Comparison of ENCODE assay signal across 9 cellular contexts in genomic region chr3:69999191-70000027, GRCh38. TPM values are rescaled to one million over a fixed set of nuclear protein-coding genes. Genes with fewer than 3 reads are reported as not detected.
DNase-seq lines count a peak whose midpoint lies in the region; ATAC-seq, FAIRE-seq and TF ChIP-seq lines count a peak whose summit lies in the region.
"Had no signal": no experiment of that assay in that cellular context is flagged by ENCODE, and none has a peak within 500 bp of the region (broad histone marks: within the 10 kb centered on the region; RNA-seq: fewer than 3 reads in every experiment).

Gene SAMMSON, plus strand, starts transcription at chr3:69999733.

- no peak within 1 kb of the TSS for H2BK120ac ChIP-seq in H1 (replicated peaks; ENCODE audit: low read depth, low read length)

- H3K36me3 ChIP-seq in Caco-2 (ENCODE audit: control insufficient read depth, insufficient read depth, low read length) = no peaks in the 10 kb centered on the region
- H3K36me3 ChIP-seq in H1 (ENCODE audit: control insufficient read depth in 2 of 4, insufficient read depth in 4 of 4, low read length in 3 of 4) = no peaks in the 10 kb centered on the region

- peak within 1 kb of the TSS; percentile 31 for H3K4me3 Mint-ChIP-seq in Caco-2 (ENCODE audit: unreplicated experiment)

- no peaks in the 10 kb centered on the region for H3K36me3 Mint-ChIP-seq in Caco-2 (ENCODE audit: insufficient read depth, unreplicated experiment)

- H3K9me3 Mint-ChIP-seq in Caco-2 (ENCODE audit: unreplicated experiment) = no peaks in the 10 kb centered on the region

- H2BK20ac ChIP-seq in H1 (ENCODE audit: low read length) = no peak within 1 kb of the TSS

- no peak for ATAC-seq in GM19455 (IDR thresholded peaks at IDR 0.05; ENCODE audit: unreplicated experiment)

- H2BK5ac ChIP-seq in H1 (ENCODE audit: low read depth, low read length) = no peak within 1 kb of the TSS

- H4K91ac ChIP-seq in H1 (replicated peaks; ENCODE audit: insufficient read length, low read length) = no peak within 1 kb of the TSS

- H2AK5ac ChIP-seq in H1 (ENCODE audit: low read depth, low read length) = no peak within 1 kb of the TSS

- TF ChIP-seq RAD21 in H1 (IDR thresholded peaks at IDR 0.05 in 1 of 2, conservative IDR thresholded peaks at IDR 0.05 in 1 of 2; ENCODE audit: low read depth in 2 of 2, low read length in 2 of 2) = no peak

- no peak within 1 kb of the TSS for H3K27ac Mint-ChIP-seq in Caco-2 (ENCODE audit: unreplicated experiment)

- 0 out of 2 replicates have a peak within 1 kb of the TSS, but pooled peaks have one; percentile 6 for H2AFZ ChIP-seq in H1 (ENCODE audit: low read length)

- no peaks in the 10 kb centered on the region for H3K79me1 ChIP-seq in H1 (ENCODE audit: low read depth, low read length)

- H4K8ac ChIP-seq in H1 (ENCODE audit: extremely low read depth, insufficient read depth, low read length) = no peak within 1 kb of the TSS; the same call in 1 of the 2 replicates

- H3K4me3 ChIP-seq in Caco-2 (ENCODE audit: low read depth, low read length) = no peak within 1 kb of the TSS
- no peak within 1 kb of the TSS for H3K4me3 ChIP-seq in H1 (ENCODE audit: extremely low read depth in 1 of 4, insufficient read depth in 2 of 4, low read depth in 3 of 4, low read length in 4 of 4)

- H3K4me1 Mint-ChIP-seq in Caco-2 (ENCODE audit: low read depth, unreplicated experiment) = no peaks in the 10 kb centered on the region

- H3K23ac ChIP-seq in H1 (ENCODE audit: insufficient read length) = no peak within 1 kb of the TSS

- no peak within 1 kb of the TSS for H3K27ac ChIP-seq in H1 (ENCODE audit: low read depth, low read length)

- TF ChIP-seq EP300 in H1 (IDR thresholded peaks at IDR 0.05; ENCODE audit: borderline replicate concordance in 1 of 2, low read depth in 2 of 2, low read length in 2 of 2) = no peak

- H3K14ac ChIP-seq in H1 (ENCODE audit: insufficient read length) = no peak within 1 kb of the TSS

- H3K4me2 ChIP-seq in H1 (ENCODE audit: insufficient read depth in 1 of 2, low read depth in 2 of 2, low read length in 2 of 2) = no peak within 1 kb of the TSS

- H3K4me1 ChIP-seq in Caco-2 (no peaks in the 10 kb centered on the region), H1 (replicated peaks in 1 of 4; ENCODE audit: control insufficient read depth in 3 of 4, insufficient read depth in 4 of 4, low read length in 3 of 4) (peaks cover 0 to 3% (median 0%) of the 10 kb centered on the region in 4 experiments; a peak in 1 of 7 replicates)

- CTCF ChIA-PET in Caco-2 (lab: Charles Lee) = no interaction called here
- CTCF ChIA-PET in H1 (lab: Charles Lee; ENCODE audit: partially characterized antibody) = interaction anchor here (0.6 kb wide), 1 partner anchor 91 kb away, joined by 3 read pairs; no protein-coding TSS in a partner anchor

- H3K23me2 ChIP-seq in H1 (ENCODE audit: low read depth, low read length) = no peaks in the 10 kb centered on the region

- H2BK15ac ChIP-seq in H1 (ENCODE audit: low read length) = no peak within 1 kb of the TSS

- H3K79me2 ChIP-seq in H1 (ENCODE audit: control insufficient read depth in 1 of 2, insufficient read depth in 2 of 2, low read length in 2 of 2) = no peaks in the 10 kb centered on the region

- H3K27me3 Mint-ChIP-seq in Caco-2 (ENCODE audit: insufficient read depth, unreplicated experiment) = peaks cover 12% of the 10 kb centered on the region

- TF ChIP-seq CTCF in Caco-2 (IDR thresholded peaks at IDR 0.05; ENCODE audit: insufficient read depth in 1 of 2, low read depth in 1 of 2, low read length in 1 of 2, severe bottlenecking in 1 of 2, unreplicated experiment in 1 of 2) (no peak), H1 (IDR thresholded peaks at IDR 0.05; ENCODE audit: control extremely low read depth in 1 of 3, insufficient read depth in 1 of 3, low read depth in 1 of 3, low read length in 3 of 3) (no peak)

- TF ChIP-seq POLR2A in H1 (IDR thresholded peaks at IDR 0.05; ENCODE audit: control extremely low read depth in 1 of 2, low read depth in 2 of 2, low read length in 2 of 2) (no peak), GM12892 (IDR thresholded peaks at IDR 0.05; ENCODE audit: low read depth, low read length) (no peak)

- H3K27me3 ChIP-seq in Caco-2 (replicated peaks; ENCODE audit: control insufficient read depth, insufficient read depth, low read length) (no peaks in the 10 kb centered on the region), H1 (replicated peaks in 1 of 4; ENCODE audit: control insufficient read depth in 3 of 4, extremely low read depth in 1 of 4, insufficient read depth in 3 of 4, low read length in 3 of 4) (no peaks in the 10 kb centered on the region)

- intact Hi-C loops in Caco-2 (cut with micrococcal nuclease; ENCODE audit: unreplicated experiment) = no loop called here

- DNase-seq in Caco-2 (no peak), NOMO-1 (lab: John Stamatoyannopoulos, UW; ENCODE audit: unreplicated experiment in 2 of 2) (peak; percentile 86 to 94), H1 (ENCODE audit: low read depth in 1 of 2, low spot score in 2 of 2) (peak in 1 of 2 experiments; percentile 55), non-pigmented ciliary epithelial cell (ENCODE audit: low read depth) (peak; percentile 23), GM12892 (ENCODE audit: insufficient read length) (no peak), HUDEP-2 (lab: John Stamatoyannopoulos, UW; ENCODE audit: unreplicated experiment in 76 of 76) (no peak)
- DNase-seq in activated CD8-positive, alpha-beta memory T cell treated with anti-CD3 and anti-CD28 coated beads, Interleukin-2, amount 50 U/mL, for 4 hours = no peak
- DNase-seq: MV-4-11 had no signal

- no peak within 1 kb of the TSS for H3K56ac ChIP-seq in H1 (replicated peaks; ENCODE audit: insufficient read length, low read depth, low read length)

- POLR2A ChIA-PET in Caco-2 (lab: Charles Lee) = no interaction called here
- POLR2A ChIA-PET in H1 (lab: Charles Lee; ENCODE audit: partially characterized antibody) = interaction anchor here (0.7 to 1.6 kb wide), 2 partner anchors 10 to 12 kb away, joined by 3 read pairs; no protein-coding TSS in a partner anchor

- no peak within 1 kb of the TSS for H2BK12ac ChIP-seq in H1 (ENCODE audit: low read depth, low read length)

- H3K4ac ChIP-seq in H1 (replicated peaks; ENCODE audit: insufficient read length, low read depth, low read length) = no peak within 1 kb of the TSS

- 0 out of 2 replicates have a peak, but pooled peaks cover 4% of the 10 kb centered on the region for H3K9me3 ChIP-seq in Caco-2
- H3K9me3 ChIP-seq in H1 (ENCODE audit: insufficient read depth in 2 of 2, low read depth in 1 of 2, low read length in 1 of 2) = no peaks in the 10 kb centered on the region

- BruUV-seq in Caco-2 (replicated peaks; lab: Mats Ljungman, UMichigan) = no TSS peak

- no peak within 1 kb of the TSS for H3K9ac ChIP-seq in H1 (replicated peaks in 1 of 4; ENCODE audit: extremely low read depth in 1 of 4, low read depth in 3 of 4, low read length in 3 of 4)

- H4K20me1 ChIP-seq in H1 (replicated peaks in 1 of 2; ENCODE audit: control insufficient read depth in 1 of 2, insufficient read depth in 2 of 2, low read length in 2 of 2) = no peaks in the 10 kb centered on the region

- H4K5ac ChIP-seq in H1 (ENCODE audit: insufficient read length, low read depth, low read length) = no peak within 1 kb of the TSS

- 0 out of 2 replicates have a peak within 1 kb of the TSS, but pooled peaks have one; percentile 11 for H3K18ac ChIP-seq in H1 (ENCODE audit: extremely low read depth, low read length)

- FAIRE-seq in H1 (lab: Jason Lieb, UNC) (no peak), GM12892 (lab: Jason Lieb, UNC) (no peak)

- WGBS in H1 (ENCODE audit: extremely low coverage in 1 of 2, insufficient coverage in 1 of 2, insufficient read length in 1 of 2, insufficient replicate concordance in 2 of 2, low coverage in 1 of 2, low lambda C conversion rate in 2 of 2, missing lambda C conversion rate in 1 of 2), 2 experiments = 84% methylated on average over 28 of the region's 28 CpGs; no CpG with 5 or more reads in 1 of the 2 experiments

TF ChIP-seq in H1, 55 proteins besides CTCF, POLR2A, EP300 and RAD21 (continues in another document):
- TF ChIP-seq POU5F1 (IDR thresholded peaks at IDR 0.05; ENCODE audit: low read depth, low read length) (no peak), GABPA (IDR thresholded peaks at IDR 0.05; ENCODE audit: borderline replicate concordance, insufficient read depth, low read length) (no peak), BCL11A (IDR thresholded peaks at IDR 0.05; ENCODE audit: low read depth in 2 of 2, low read length in 2 of 2) (no peak), KDM5A (IDR thresholded peaks at IDR 0.05; ENCODE audit: low read length) (no peak), RBBP5 (IDR thresholded peaks at IDR 0.05; ENCODE audit: borderline replicate concordance, low read depth, low read length) (no peak), SIN3A (conservative IDR thresholded peaks at IDR 0.05 in 1 of 2, IDR thresholded peaks at IDR 0.05 in 1 of 2; ENCODE audit: low read depth in 1 of 2, low read length in 2 of 2) (no peak), GTF2F1 (IDR thresholded peaks at IDR 0.05; ENCODE audit: borderline replicate concordance, low read depth, low read length) (no peak), FOSL1 (IDR thresholded peaks at IDR 0.05; ENCODE audit: insufficient read depth, low read depth, low read length) (no peak), SP1 (IDR thresholded peaks at IDR 0.05; ENCODE audit: low read depth, low read length) (no peak), TEAD4 (IDR thresholded peaks at IDR 0.05; ENCODE audit: low read depth, low read length) (no peak)
- TF ChIP-seq, protein P1, sequence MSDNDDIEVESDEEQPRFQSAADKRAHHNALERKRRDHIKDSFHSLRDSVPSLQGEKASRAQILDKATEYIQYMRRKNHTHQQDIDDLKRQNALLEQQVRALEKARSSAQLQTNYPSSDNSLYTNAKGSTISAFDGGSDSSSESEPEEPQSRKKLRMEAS (IDR thresholded peaks at IDR 0.05) = peak; percentile 63; the same call in 1 of the 2 replicates
- TF ChIP-seq, protein P2, sequence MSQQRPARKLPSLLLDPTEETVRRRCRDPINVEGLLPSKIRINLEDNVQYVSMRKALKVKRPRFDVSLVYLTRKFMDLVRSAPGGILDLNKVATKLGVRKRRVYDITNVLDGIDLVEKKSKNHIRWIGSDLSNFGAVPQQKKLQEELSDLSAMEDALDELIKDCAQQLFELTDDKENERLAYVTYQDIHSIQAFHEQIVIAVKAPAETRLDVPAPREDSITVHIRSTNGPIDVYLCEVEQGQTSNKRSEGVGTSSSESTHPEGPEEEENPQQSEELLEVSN (IDR thresholded peaks at IDR 0.05) = peak; percentile 94

RNA-seq across cellular contexts. Expression of gene SAMMSON, which starts in this region (rescaled TPM):
- not detected in 2 replicates for total RNA-seq in Caco-2 (2022)
- not detected in 2 replicates for total RNA-seq in H1 (2021; fragmentation: NEBNext Ultra II Directional; extraction: Animal tissue kit (Norgen Biotek cat#: 25700))
- not detected in 2 replicates for polyA plus RNA-seq in H1 (2011; rRNA removed)
- not detected for polyA plus RNA-seq in H1 (2011; cell fraction: cytosol; rRNA removed)
- not detected for polyA plus RNA-seq in H1 (2011; cell fraction: nucleus; rRNA removed)
- not detected in 4 replicates for polyA plus RNA-seq in H1 (2012, experiment 1 of 2)
- polyA plus RNA-seq in H1 (2012, experiment 2 of 2) = not detected
- polyA plus RNA-seq in H1 (2013, experiment 1 of 2) = 0.06 TPM
- 0.04 TPM for polyA plus RNA-seq in H1 (2013, experiment 2 of 2)
- polyA minus RNA-seq in H1 (2011; rRNA and poly(A)+ RNA removed) = 0.09 and 0.12 TPM in 2 replicates
- polyA minus RNA-seq in H1 (2011; cell fraction: cytosol; rRNA and poly(A)+ RNA removed) = not detected
- not detected for polyA minus RNA-seq in H1 (2011; cell fraction: nucleus; rRNA and poly(A)+ RNA removed)
- polyA plus RNA-seq in GM12892 (2012; ENCODE audit: missing spikeins) = not detected

Comparison
In these comparisons a context has a peak if more than half of its experiments do, and no peak if none do; other contexts are left out.
1. DNase-seq: peak in NOMO-1 (2 of 2) and non-pigmented ciliary epithelial cell (single experiment); none in Caco-2 (0 of 2), GM12892 (single experiment), activated CD8-positive, alpha-beta memory T cell treated with anti-CD3 and anti-CD28 coated beads, Interleukin-2, amount 50 U/mL, for 4 hours (single experiment) and HUDEP-2 (0 of 76).